32 cellular contexts compared by ENCODE assay signal in genomic region chr9:88438819-88439218, GRCh38.
"Had no signal": no experiment of that assay in that cellular context is flagged by ENCODE, and none has a peak within 500 bp of the region (broad histone marks: within the 10 kb centered on the region; RNA-seq: fewer than 3 reads in every experiment).

No MANE protein-coding gene starts in this region.

- H3K9ac ChIP-seq: SK-N-SH had no signal

- H3K9me3 ChIP-seq: SJCRH30, SK-N-SH had no signal

- H3K4me3 Mint-ChIP-seq: activated CD4-positive, alpha-beta T cell treated with anti-CD3 and anti-CD28 coated beads for 36 hours; activated CD4-positive, alpha-beta T cell treated with anti-CD3 and anti-CD28 coated beads, Interleukin-2, amount 10 ng/mL, durations not matched to agents 7 days and 5 days; activated CD8-positive, alpha-beta T cell treated with anti-CD3 and anti-CD28 coated beads, Interleukin-2, amount 10 ng/mL, durations not matched to agents 7 days and 5 days; activated naive CD4-positive, alpha-beta T cell treated with anti-CD3 and anti-CD28 coated beads for 36 hours; activated naive CD8-positive, alpha-beta T cell; activated naive CD8-positive, alpha-beta T cell treated with anti-CD3 and anti-CD28 coated beads, Interleukin-2, amount 50 U/mL, for 24 hours; activated T-cell treated with anti-CD3 and anti-CD28 coated beads, Interleukin-2, amount 50 U/mL, for 24 hours; brain; T-helper 1 cell treated with Interleukin-12 subunit alpha and Interleukin-12 subunit beta and Interleukin-4 antibody, amounts not matched to agents 30 μg/mL and 1 μg/mL, for 36 hours; T-helper 2 cell treated with Interferon-gamma antibody and Interleukin-4, amounts not matched to agents 5 μg/mL and 100 μg/mL, for 36 hours had no signal

- H3K9me3 Mint-ChIP-seq: activated CD4-positive, alpha-beta T cell treated with anti-CD3 and anti-CD28 coated beads, Interleukin-2, amount 10 ng/mL, durations not matched to agents 7 days and 5 days; activated T-helper 2 cell treated with anti-CD3 and anti-CD28 coated beads, Interferon-gamma antibody, Interleukin-2, Interleukin-4, amounts not matched to agents 10 μg/mL and 5 μg/mL and 100 μg/mL, durations not matched to agents 14 hours and 24 hours and 36 hours; T-helper 1 cell treated with Interleukin-12 subunit alpha and Interleukin-12 subunit beta and Interleukin-4 antibody, amounts not matched to agents 30 μg/mL and 1 μg/mL, for 36 hours; T-helper 2 cell treated with Interferon-gamma antibody and Interleukin-4, amounts not matched to agents 5 μg/mL and 100 μg/mL, for 36 hours had no signal

- H3K27me3 Mint-ChIP-seq: activated CD4-positive, alpha-beta T cell treated with anti-CD3 and anti-CD28 coated beads for 36 hours; activated CD4-positive, alpha-beta T cell treated with anti-CD3 and anti-CD28 coated beads, Interleukin-2, amount 10 ng/mL, durations not matched to agents 7 days and 5 days; activated naive CD8-positive, alpha-beta T cell; activated naive CD8-positive, alpha-beta T cell treated with anti-CD3 and anti-CD28 coated beads, Interleukin-2, amount 50 U/mL, for 24 hours; activated T-cell treated with anti-CD3 and anti-CD28 coated beads, Interleukin-2, amount 50 U/mL, for 24 hours; brain had no signal

- ATAC-seq: activated CD4-positive, alpha-beta T cell treated with anti-CD3 and anti-CD28 coated beads for 36 hours; activated CD4-positive, CD25-positive, alpha-beta regulatory T cell treated with anti-CD3 and anti-CD28 coated beads, Interleukin-2, amount 50 U/mL, for 24 hours; activated CD8-positive, alpha-beta T cell treated with anti-CD3 and anti-CD28 coated beads, Interleukin-2, amount 10 ng/mL, durations not matched to agents 7 days and 5 days; activated naive CD8-positive, alpha-beta T cell treated with anti-CD3 and anti-CD28 coated beads, Interleukin-2, amount 50 U/mL, for 24 hours; PC-3 had no signal

- H3K4me2 ChIP-seq: SK-N-SH had no signal

- DNase-seq: activated CD4-positive, alpha-beta T cell treated with anti-CD3 and anti-CD28 coated beads for 36 hours; activated CD4-positive, alpha-beta T cell treated with anti-CD3 and anti-CD28 coated beads, Interleukin-2, amount 10 ng/mL, durations not matched to agents 7 days and 5 days; activated CD4-positive, alpha-beta T cell treated with anti-CD3 and anti-CD28 coated beads, Interleukin-2, amount 50 U/mL, for 48 hours; activated CD8-positive, alpha-beta T cell treated with anti-CD3 and anti-CD28 coated beads, Interleukin-2, amount 10 ng/mL, durations not matched to agents 7 days and 5 days; activated gamma-delta T cell; activated naive CD4-positive, alpha-beta T cell treated with anti-CD3 and anti-CD28 coated beads for 36 hours; activated naive CD8-positive, alpha-beta T cell treated with anti-CD3 and anti-CD28 coated beads, Interleukin-2, amount 50 U/mL, for 24 hours; activated T-cell treated with anti-CD3 and anti-CD28 coated beads, Interleukin-2, amount 50 U/mL, for 24 hours; anterior cingulate cortex; caudate nucleus; KG1; NCI-H1092 treated with DMSO at 0.1 percent for 48 hours; NCI-H1417; NCI-H146; NCI-H187; NCI-H2029 treated with DMSO at 0.1 percent for 48 hours; NCI-H2107; NCI-H2171; NCI-H510A; NCI-H526; NCI-H748 treated with DMSO at 0.1 percent for 48 hours; NK-92 treated with Interleukin-12 subunit alpha and Interleukin-12 subunit beta, amount 100 ng/mL, for 24 hours; PC-3; SHP77; SJCRH30; SK-N-SH had no signal

- H3K4me3 ChIP-seq: SJCRH30 had no signal

- H3K27me3 ChIP-seq: SJCRH30 had no signal

- H3K27ac ChIP-seq: SJCRH30 had no signal

- H3K27ac Mint-ChIP-seq: activated CD4-positive, alpha-beta T cell treated with anti-CD3 and anti-CD28 coated beads for 36 hours; activated CD4-positive, alpha-beta T cell treated with anti-CD3 and anti-CD28 coated beads, Interleukin-2, amount 10 ng/mL, durations not matched to agents 7 days and 5 days; activated CD8-positive, alpha-beta T cell treated with anti-CD3 and anti-CD28 coated beads, Interleukin-2, amount 10 ng/mL, durations not matched to agents 7 days and 5 days; activated naive CD4-positive, alpha-beta T cell treated with anti-CD3 and anti-CD28 coated beads for 36 hours; activated naive CD8-positive, alpha-beta T cell; activated naive CD8-positive, alpha-beta T cell treated with anti-CD3 and anti-CD28 coated beads, Interleukin-2, amount 50 U/mL, for 24 hours; activated T-cell treated with anti-CD3 and anti-CD28 coated beads, Interleukin-2, amount 50 U/mL, for 24 hours; activated T-helper 2 cell treated with anti-CD3 and anti-CD28 coated beads, Interferon-gamma antibody, Interleukin-2, Interleukin-4, amounts not matched to agents 10 μg/mL and 5 μg/mL and 100 μg/mL, durations not matched to agents 14 hours and 24 hours and 36 hours; T-helper 1 cell treated with Interleukin-12 subunit alpha and Interleukin-12 subunit beta and Interleukin-4 antibody, amounts not matched to agents 30 μg/mL and 1 μg/mL, for 36 hours; T-helper 2 cell treated with Interferon-gamma antibody and Interleukin-4, amounts not matched to agents 5 μg/mL and 100 μg/mL, for 36 hours had no signal

- H3K9me2 ChIP-seq: SK-N-SH had no signal
